Comparison of ENCODE assay signal across 1 cellular context in the genomic region with DNA sequence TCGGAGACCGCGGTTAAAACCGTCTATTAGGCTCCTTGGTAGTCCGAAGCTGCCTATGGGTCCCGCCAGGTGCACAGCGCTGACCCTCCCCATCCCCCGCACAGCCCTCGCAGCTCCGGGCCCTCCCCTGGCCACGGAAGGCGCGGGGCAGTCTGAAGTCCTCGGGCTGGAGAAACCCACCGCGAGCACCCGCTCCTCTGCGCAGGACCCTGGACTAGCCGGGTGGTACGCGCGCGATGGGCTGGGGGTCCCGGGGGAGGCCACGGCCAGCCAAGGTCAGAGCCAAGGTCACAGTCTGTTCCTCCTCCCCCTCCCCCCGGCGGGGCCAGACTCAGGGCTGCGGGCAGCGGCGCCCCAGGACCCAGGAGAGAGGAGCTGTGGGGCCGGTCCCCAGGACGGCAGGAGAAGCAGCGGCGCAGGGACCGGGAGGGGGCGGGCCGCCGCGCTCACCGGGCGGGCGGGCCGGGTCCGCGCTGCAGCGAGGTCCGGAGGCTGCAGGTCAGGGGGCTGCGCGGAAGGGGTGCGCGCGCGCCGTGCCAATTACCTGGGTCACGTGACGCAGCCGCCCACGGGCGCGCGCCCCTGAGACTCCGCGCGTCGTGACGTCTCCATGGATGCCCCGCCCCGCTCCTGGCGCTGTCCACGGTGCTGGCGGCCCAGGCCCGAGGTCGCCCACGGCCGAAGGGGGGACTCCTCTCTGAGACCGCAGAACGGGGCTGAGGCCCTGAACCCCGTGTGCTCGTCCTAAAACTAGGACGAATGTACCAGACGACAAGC.
TF ChIP-seq lines count a peak whose summit lies in the region.

A gene (minus strand): TSS at position 535 of the 777 bp plus-strand sequence. CDS start 3,731 bp downstream, outside the sequence.

TF ChIP-seq in HEK293, 187 proteins besides CTCF, POLR2A, EP300 and RAD21 (continued from another document):
- TF ChIP-seq YY2 (tag by site-specific recombination; IDR thresholded peaks at IDR 0.05) (no peak), ZNF596 (tag by site-specific recombination; IDR thresholded peaks at IDR 0.05) (no peak), ZNF660 (tag by site-specific recombination; IDR thresholded peaks at IDR 0.05) (peak; percentile 41; the same call in 1 of the 2 replicates), ZNF514 (tag by site-specific recombination; IDR thresholded peaks at IDR 0.05) (no peak), KLF9 (tag by site-specific recombination; IDR thresholded peaks at IDR 0.05; ENCODE audit: low read depth) (peak; percentile 63), ZNF423 (tag by site-specific recombination; IDR thresholded peaks at IDR 0.05) (no peak), ZNF335 (tag by site-specific recombination; conservative IDR thresholded peaks at IDR 0.05) (peak; percentile 32; the same call in 1 of the 2 replicates), ZNF654 (tag by site-specific recombination; IDR thresholded peaks at IDR 0.05; ENCODE audit: low read depth) (no peak), PRDM1 (tag by site-specific recombination; IDR thresholded peaks at IDR 0.05) (no peak), ZNF549 (tag by site-specific recombination; IDR thresholded peaks at IDR 0.05) (no peak), TRIM28 (IDR thresholded peaks at IDR 0.05; ENCODE audit: borderline replicate concordance, low read length) (no peak), ZNF24 (tag by site-specific recombination; IDR thresholded peaks at IDR 0.05) (peak; percentile 17; the same call in 1 of the 2 replicates), ZBTB21 (tag by site-specific recombination; IDR thresholded peaks at IDR 0.05) (peak; percentile 66), IKZF3 (tag by site-specific recombination; IDR thresholded peaks at IDR 0.05) (no peak), ZNF175 (tag by site-specific recombination; IDR thresholded peaks at IDR 0.05) (no peak), SP7 (tag by site-specific recombination; IDR thresholded peaks at IDR 0.05) (0 out of 2 replicates have a peak, but pooled peaks have one; percentile 12)
- TF ChIP-seq, protein P1, sequence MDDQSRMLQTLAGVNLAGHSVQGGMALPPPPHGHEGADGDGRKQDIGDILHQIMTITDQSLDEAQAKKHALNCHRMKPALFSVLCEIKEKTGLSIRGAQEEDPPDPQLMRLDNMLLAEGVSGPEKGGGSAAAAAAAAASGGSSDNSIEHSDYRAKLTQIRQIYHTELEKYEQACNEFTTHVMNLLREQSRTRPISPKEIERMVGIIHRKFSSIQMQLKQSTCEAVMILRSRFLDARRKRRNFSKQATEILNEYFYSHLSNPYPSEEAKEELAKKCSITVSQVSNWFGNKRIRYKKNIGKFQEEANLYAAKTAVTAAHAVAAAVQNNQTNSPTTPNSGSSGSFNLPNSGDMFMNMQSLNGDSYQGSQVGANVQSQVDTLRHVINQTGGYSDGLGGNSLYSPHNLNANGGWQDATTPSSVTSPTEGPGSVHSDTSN (CRISPR knock-in tag; IDR thresholded peaks at IDR 0.05): peak; percentile 86
- TF ChIP-seq, protein P2, sequence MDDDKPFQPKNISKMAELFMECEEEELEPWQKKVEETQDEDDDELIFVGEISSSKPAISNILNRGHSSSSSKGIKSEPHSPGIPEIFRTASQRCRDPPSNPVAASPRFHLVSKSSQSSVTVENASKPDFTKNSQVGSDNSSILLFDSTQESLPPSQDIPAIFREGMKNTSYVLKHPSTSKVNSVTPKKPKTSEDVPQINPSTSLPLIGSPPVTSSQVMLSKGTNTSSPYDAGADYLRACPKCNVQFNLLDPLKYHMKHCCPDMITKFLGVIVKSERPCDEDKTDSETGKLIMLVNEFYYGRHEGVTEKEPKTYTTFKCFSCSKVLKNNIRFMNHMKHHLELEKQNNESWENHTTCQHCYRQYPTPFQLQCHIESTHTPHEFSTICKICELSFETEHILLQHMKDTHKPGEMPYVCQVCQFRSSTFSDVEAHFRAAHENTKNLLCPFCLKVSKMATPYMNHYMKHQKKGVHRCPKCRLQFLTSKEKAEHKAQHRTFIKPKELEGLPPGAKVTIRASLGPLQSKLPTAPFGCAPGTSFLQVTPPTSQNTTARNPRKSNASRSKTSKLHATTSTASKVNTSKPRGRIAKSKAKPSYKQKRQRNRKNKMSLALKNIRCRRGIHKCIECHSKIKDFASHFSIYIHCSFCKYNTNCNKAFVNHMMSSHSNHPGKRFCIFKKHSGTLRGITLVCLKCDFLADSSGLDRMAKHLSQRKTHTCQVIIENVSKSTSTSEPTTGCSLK (tag by site-specific recombination; IDR thresholded peaks at IDR 0.05): no peak
